8 cellular contexts compared by ENCODE assay signal in the genomic region with DNA sequence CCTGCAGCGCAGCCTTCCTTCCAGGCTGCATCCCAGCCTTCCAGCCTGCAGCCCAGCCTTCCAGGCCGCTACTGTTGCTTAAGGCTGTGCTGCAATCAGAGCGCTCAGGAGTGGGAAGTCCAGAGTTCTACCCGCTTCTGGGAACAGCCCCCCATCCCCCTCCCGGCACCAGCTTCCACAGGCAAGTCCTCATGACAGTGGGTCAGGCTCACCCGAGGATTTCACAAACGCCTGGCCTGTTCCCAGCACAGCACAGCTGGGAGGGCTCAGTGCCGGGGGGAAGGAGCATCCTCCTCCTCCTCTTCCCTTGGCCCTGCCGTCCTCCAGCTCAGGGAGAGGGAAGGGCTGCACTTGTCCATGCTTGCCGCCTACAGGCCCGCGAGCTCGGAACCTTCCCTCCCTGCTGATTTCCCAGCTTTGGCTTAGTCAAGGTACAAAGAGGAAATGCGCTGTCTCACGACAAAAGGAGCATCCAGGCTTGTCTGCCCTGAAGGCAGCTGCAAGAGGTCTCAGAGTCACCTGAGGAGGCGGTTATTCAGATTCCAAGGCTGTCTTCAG. TPM values are rescaled to one million over a fixed set of nuclear protein-coding genes. Genes with fewer than 3 reads are reported as not detected.
DNase-seq lines count a peak whose midpoint lies in the region; ATAC-seq, FAIRE-seq and TF ChIP-seq lines count a peak whose summit lies in the region.

No MANE protein-coding gene starts in this region.

- H3K27me3 ChIP-seq in foreskin keratinocyte, result no peaks in the 10 kb centered on the region

- H3K27ac Mint-ChIP-seq in T-helper 17 cell (peak overlapping the region; percentile 79), neural crest cell (ENCODE audit: unreplicated experiment) (no peak overlapping the region)

- H3K36me3 Mint-ChIP-seq in T-helper 17 cell (ENCODE audit: low read depth) (no peaks in the 10 kb centered on the region), neural crest cell (ENCODE audit: low read depth) (no peaks in the 10 kb centered on the region)

- peak; percentile 95 for FAIRE-seq in G401.6 (lab: Jason Lieb, UNC)

- H3K4me1 Mint-ChIP-seq in T-helper 17 cell (peaks cover 51% of the 10 kb centered on the region), neural crest cell (peaks cover 31% of the 10 kb centered on the region)

- H3K4me1 ChIP-seq in foreskin keratinocyte, result peaks cover 33% of the 10 kb centered on the region

- no peaks in the 10 kb centered on the region for H3K9me3 Mint-ChIP-seq in neural crest cell

- TF ChIP-seq CTCF in foreskin keratinocyte (conservative IDR thresholded peaks at IDR 0.05) (peak; percentile 51), neural crest cell (conservative IDR thresholded peaks at IDR 0.05) (no peak)

- H3K4me3 Mint-ChIP-seq in T-helper 17 cell, result peak overlapping the region; percentile 7
- peak overlapping the region; percentile 73 for H3K4me3 Mint-ChIP-seq in neural crest cell

- DNase-seq in T-helper 17 cell (no peak), foreskin keratinocyte (peak; percentile 96 to 97), neural crest cell (ENCODE audit: low read depth, low spot score) (no peak), NCI-H2107 treated with DMSO at 0.1 percent for 48 hours (lab: John Stamatoyannopoulos, UW; ENCODE audit: unreplicated experiment) (no peak), amniotic stem cell (lab: John Stamatoyannopoulos, UW) (no peak)
- DNase-seq in effector CD8-positive, alpha-beta T cell (lab: John Stamatoyannopoulos, UW), result no peak
- no peak for DNase-seq in activated CD4-positive, CD25-positive, alpha-beta regulatory T cell (lab: John Stamatoyannopoulos, UW)

- no peak for ATAC-seq in T-helper 17 cell
- peak; percentile 68 for ATAC-seq in foreskin keratinocyte

- H3K27me3 Mint-ChIP-seq in T-helper 17 cell (no peaks in the 10 kb centered on the region), neural crest cell (ENCODE audit: low read depth) (peaks cover 22% of the 10 kb centered on the region)

- H3K27ac ChIP-seq in foreskin keratinocyte, result peak overlapping the region; percentile 41

- H3K9me3 ChIP-seq in T-helper 17 cell (ENCODE audit: control insufficient read depth, low read length, poor library complexity, severe bottlenecking), result no peaks in the 10 kb centered on the region

RNA-seq across cellular contexts. Expression of a gene that starts 8.3 kb away (rescaled TPM):
- total RNA-seq in T-helper 17 cell, result 100 to 1,000 TPM; 119 to 197 TPM
- total RNA-seq in foreskin keratinocyte, result 3.7 and 3.9 TPM in 2 replicates
- polyA plus RNA-seq in foreskin keratinocyte, result 1.7 and 2.4 TPM in 2 replicates
- total RNA-seq in neural crest cell, result 5.4 and 6.1 TPM in 2 replicates

RNA-seq across cellular contexts. Expression of a gene that starts 26.9 kb away (rescaled TPM):
- 10 to 100 TPM; 47.5 to 54.9 TPM for total RNA-seq in T-helper 17 cell
- 14.8 and 14.9 TPM in 2 replicates for total RNA-seq in foreskin keratinocyte
- 12.3 and 14.3 TPM in 2 replicates for polyA plus RNA-seq in foreskin keratinocyte
- 42.7 and 52.0 TPM in 2 replicates for total RNA-seq in neural crest cell

Comparison
In these comparisons a context has a peak if more than half of its experiments do, and no peak if none do; other contexts are left out.
1. DNase-seq: peak in foreskin keratinocyte (2 of 2); none in T-helper 17 cell (0 of 3), neural crest cell (single experiment), NCI-H2107 treated with DMSO at 0.1 percent for 48 hours (single experiment), effector CD8-positive, alpha-beta T cell (single experiment), amniotic stem cell (single experiment) and activated CD4-positive, CD25-positive, alpha-beta regulatory T cell (0 of 4).
2. RNA of a gene that starts 8.3 kb away (total RNA-seq): 119 to 197 TPM in T-helper 17 cell; 5.4 to 6.1 TPM in neural crest cell and 3.7 to 3.9 TPM in foreskin keratinocyte; every median in the first group is over 10 times any median in the second.